ENCODE assay signal across 17 cellular contexts in the genomic region with DNA sequence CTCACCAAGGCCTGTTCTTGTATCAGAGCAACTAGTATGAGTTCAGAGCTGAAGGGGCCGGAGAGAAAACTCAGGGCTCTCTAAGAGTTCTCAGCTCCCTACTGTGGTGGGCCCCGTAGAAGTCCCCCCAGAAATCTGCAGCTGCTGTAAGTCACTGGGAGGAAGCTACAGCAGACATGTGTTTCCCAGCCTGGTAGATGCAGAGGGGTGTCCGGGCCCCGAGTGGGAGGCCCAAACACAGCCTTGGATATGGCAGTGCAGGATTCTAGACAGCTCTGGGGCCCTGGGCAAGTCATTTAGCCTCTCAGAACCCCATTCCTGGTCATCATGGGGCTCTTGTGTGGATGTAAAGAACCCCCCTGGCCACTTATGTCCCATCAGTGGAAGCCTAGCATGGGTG. TPM values are rescaled to one million over a fixed set of nuclear protein-coding genes. Genes with fewer than 3 reads are reported as not detected.
DNase-seq lines count a peak whose midpoint lies in the region; ATAC-seq lines count a peak whose summit lies in the region.
"Had no signal": no experiment of that assay in that cellular context is flagged by ENCODE, and none has a peak within 500 bp of the region (broad histone marks: within the 10 kb centered on the region; RNA-seq: fewer than 3 reads in every experiment).

No MANE protein-coding gene starts in this region.

- ATAC-seq in HG03378 (IDR thresholded peaks at IDR 0.05; ENCODE audit: unreplicated experiment), result no peak
- ATAC-seq: CD8-positive, alpha-beta T cell; GM12878 had no signal

- peak; percentile 46 for DNase-seq in activated CD8-positive, alpha-beta memory T cell treated with anti-CD3 and anti-CD28 coated beads, Interleukin-2, amount 50 U/mL, for 48 hours
- no peak for DNase-seq in activated CD8-positive, alpha-beta memory T cell treated with anti-CD3 and anti-CD28 coated beads, Interleukin-2, amount 50 U/mL, for 4 hours
- DNase-seq in islet precursor cell (peak; percentile 41), ureter (ENCODE audit: low spot score) (peak; percentile 20), NCI-H1436 (lab: John Stamatoyannopoulos, UW) (no peak), T-helper 2 cell (no peak)
- peak; percentile 18 for DNase-seq in stimulated activated CD8-positive, alpha-beta memory T cell treated with anti-CD3 and anti-CD28 coated beads, Interleukin-4, amount 100 ng/mL, for 48 hours
- DNase-seq: Caco-2; CD4-positive, CD25-positive, alpha-beta regulatory T cell; CD8-positive, alpha-beta T cell; DMS153; DND-41; GM23248; H7; HCEC 1CT had no signal

RNA-seq across cellular contexts. Expression of a gene that starts 39.3 kb away (rescaled TPM):
- 31.0 TPM for total RNA-seq in ureter
- total RNA-seq: CD4-positive, CD25-positive, alpha-beta regulatory T cell; CD8-positive, alpha-beta T cell had no signal

Comparison
In these comparisons a context has a peak if more than half of its experiments do, and no peak if none do; other contexts are left out.
1. DNase-seq: peak in activated CD8-positive, alpha-beta memory T cell treated with anti-CD3 and anti-CD28 coated beads, Interleukin-2, amount 50 U/mL, for 48 hours (single experiment), islet precursor cell (single experiment), stimulated activated CD8-positive, alpha-beta memory T cell treated with anti-CD3 and anti-CD28 coated beads, Interleukin-4, amount 100 ng/mL, for 48 hours (single experiment) and ureter (single experiment); none in activated CD8-positive, alpha-beta memory T cell treated with anti-CD3 and anti-CD28 coated beads, Interleukin-2, amount 50 U/mL, for 4 hours (single experiment), NCI-H1436 (single experiment) and T-helper 2 cell (0 of 5).